Comparison of ENCODE assay signal across 8 cellular contexts in genomic region chr5:139689631-139690384, GRCh38. TPM values are rescaled to one million over a fixed set of nuclear protein-coding genes. Genes with fewer than 3 reads are reported as not detected.
DNase-seq lines count a peak whose midpoint lies in the region; TF ChIP-seq lines count a peak whose summit lies in the region.

No MANE protein-coding gene starts in this region.

- H3K9me3 Mint-ChIP-seq in MCF 10A (ENCODE audit: unreplicated experiment) = no peaks in the 10 kb centered on the region

- H3K4me3 ChIP-seq in liver (ENCODE audit: low read depth in 1 of 3, low read length in 3 of 3) (no peak overlapping the region), vagina (no peak overlapping the region), ovary (no peak overlapping the region)

- no peaks in the 10 kb centered on the region for H3K9me3 ChIP-seq in liver (ENCODE audit: control insufficient read depth in 4 of 4, low read length in 3 of 4)
- H3K9me3 ChIP-seq in vagina = no peaks in the 10 kb centered on the region
- no peaks in the 10 kb centered on the region for H3K9me3 ChIP-seq in ovary

- no peaks in the 10 kb centered on the region for H3K36me3 Mint-ChIP-seq in MCF 10A (ENCODE audit: insufficient read depth, unreplicated experiment)

- no peak overlapping the region for H3K4me3 Mint-ChIP-seq in MCF 10A (ENCODE audit: unreplicated experiment)

- H3K4me1 Mint-ChIP-seq in MCF 10A (ENCODE audit: insufficient read depth, unreplicated experiment) = peaks cover 6% of the 10 kb centered on the region

- no TSS peak for BruUV-seq in MCF 10A (replicated peaks; lab: Mats Ljungman, UMichigan)

- no peak for TF ChIP-seq EP300 in ovary (IDR thresholded peaks at IDR 0.05)

- no peaks in the 10 kb centered on the region for H3K27me3 Mint-ChIP-seq in MCF 10A (ENCODE audit: insufficient read depth, unreplicated experiment)

- no peaks in the 10 kb centered on the region for H3K36me3 ChIP-seq in liver (ENCODE audit: control insufficient read depth in 4 of 4, insufficient read depth in 3 of 4, low read depth in 1 of 4, low read length in 3 of 4)
- no peaks in the 10 kb centered on the region for H3K36me3 ChIP-seq in vagina
- H3K36me3 ChIP-seq in ovary = no peaks in the 10 kb centered on the region

- TF ChIP-seq POLR2A in vagina (IDR thresholded peaks at IDR 0.05) (no peak), ovary (IDR thresholded peaks at IDR 0.05) (no peak)

- H3K9ac ChIP-seq in liver (ENCODE audit: low read depth in 1 of 2, low read length in 2 of 2) = no peak overlapping the region

- DNase-seq in EL (peak; percentile 44), Kasumi-1 (lab: John Stamatoyannopoulos, UW) (peak; percentile 23 to 48), MCF 10A (ENCODE audit: unreplicated experiment) (peak; percentile 66), vagina (ENCODE audit: extremely low spot score in 2 of 2) (no peak), ovary (no peak), NCI-H1930 (lab: John Stamatoyannopoulos, UW) (no peak), NCI-H345 (lab: John Stamatoyannopoulos, UW) (no peak)

- TF ChIP-seq RAD21 in liver (IDR thresholded peaks at IDR 0.05) = peak; percentile 78 to 79

- TF ChIP-seq CTCF in MCF 10A (IDR thresholded peaks at IDR 0.05; ENCODE audit: unreplicated experiment) (peak; percentile 84), liver (IDR thresholded peaks at IDR 0.05; ENCODE audit: low read depth, low read length, missing input control) (peak; percentile 59), vagina (IDR thresholded peaks at IDR 0.05) (peak in 2 of 3 experiments; percentile 15 to 55), ovary (IDR thresholded peaks at IDR 0.05) (peak in 1 of 3 donors; percentile 35)

- CTCF ChIA-PET in MCF 10A (lab: Yijun Ruan, JAX) = interaction anchor here (0.6 to 11.5 kb wide), 30 partner anchors 9 to 867 kb away, joined by 3 to 321 read pairs (median 4); partner anchors contain the start of genes CXXC5 and UBE2D2

- POLR2A ChIA-PET in MCF 10A (lab: Yijun Ruan, JAX) = interaction anchor here (0.6 to 2.0 kb wide), 8 partner anchors 22 to 404 kb away, joined by 3 to 15 read pairs (median 4); no protein-coding TSS in a partner anchor

- H3K27ac Mint-ChIP-seq in MCF 10A (ENCODE audit: low read depth, unreplicated experiment) = no peak overlapping the region

- intact Hi-C loops in MCF 10A (cut with micrococcal nuclease) (loop anchor here (1.0 to 10.0 kb wide), 6 partner anchors 57 to 268 kb away; partner anchors contain the start of gene UBE2D2), vagina (cut with DNase I) (loop anchor here (5.0 kb wide), 1 partner anchor 53 kb away; no protein-coding TSS in a partner anchor), ovary (cut with DNase I) (loop anchor here in 2 of 4 donors (5.0 to 10.0 kb wide), 4 partner anchors 43 to 75 kb away; partner anchors contain the start of gene CXXC5 (in 1 of the 2))

- 30% methylated on average over 17 of the region's 17 CpGs for WGBS in liver
- WGBS in ovary, 3 donors = 70 to 75% (median 72%) methylated on average over 17 of the region's 17 CpGs

- H3K27ac ChIP-seq in liver (ENCODE audit: low read depth in 1 of 2, low read length in 2 of 2) (peak overlapping the region; percentile 29 to 42), vagina (peak overlapping the region; percentile 85), ovary (no peak overlapping the region)

- H3K4me1 ChIP-seq in liver (ENCODE audit: control insufficient read depth in 4 of 4, insufficient read depth in 4 of 4, low read length in 3 of 4) = peaks cover 29 to 57% (median 50%) of the 10 kb centered on the region in 4 donors
- peaks cover 48% of the 10 kb centered on the region for H3K4me1 ChIP-seq in vagina
- peaks cover 7% of the 10 kb centered on the region for H3K4me1 ChIP-seq in ovary (ENCODE audit: insufficient read depth)

- no peaks in the 10 kb centered on the region for H3K27me3 ChIP-seq in liver (ENCODE audit: control insufficient read depth in 4 of 4, insufficient read depth in 4 of 4, low read length in 3 of 4)
- no peaks in the 10 kb centered on the region for H3K27me3 ChIP-seq in vagina
- H3K27me3 ChIP-seq in ovary = no peaks in the 10 kb centered on the region

TF ChIP-seq in liver, 16 proteins besides CTCF, POLR2A, EP300 and RAD21:
- no peak for TF ChIP-seq NR2F2 (IDR thresholded peaks at IDR 0.05)
- no peak for TF ChIP-seq RXRA (IDR thresholded peaks at IDR 0.05)
- TF ChIP-seq HNF4A (conservative IDR thresholded peaks at IDR 0.05) = no peak
- no peak for TF ChIP-seq SP1 (IDR thresholded peaks at IDR 0.05)
- TF ChIP-seq HNF4G (IDR thresholded peaks at IDR 0.05) = no peak
TF ChIP-seq in liver: peak in this region for 0.

RNA-seq across cellular contexts. Expression of gene CXXC5, which starts 41.7 kb away (rescaled TPM):
- total RNA-seq in MCF 10A (2022) (7.8 and 10.9 TPM in 2 replicates), liver (10 to 100 TPM; 59.1 to 78.6 TPM), vagina (51.8 TPM), ovary (10 to 100 TPM in 2 of 7 donors, 1 to 10 TPM in 5; 4.4 to 35.7 (median 8.7) TPM)
- polyA plus RNA-seq in liver (10 to 100 TPM; 40.6 to 70.0 TPM), ovary (10 to 100 TPM in 1 of 2 donors, 1 to 10 TPM in 1; 7.0 to 28.2 TPM)

Comparison
In these comparisons a context has a peak if more than half of its experiments do, and no peak if none do; other contexts are left out.
1. DNase-seq: peak in EL (single experiment), Kasumi-1 (2 of 2) and MCF 10A (single experiment); none in vagina (0 of 2), ovary (0 of 5), NCI-H1930 (0 of 2) and NCI-H345 (single experiment).
2. H3K27ac ChIP-seq: peak in liver (2 of 2) and vagina (single experiment); none in ovary (0 of 2).